Comparison of ENCODE assay signal across 35 cellular contexts in genomic region chr18:8963876-8964275, GRCh38.
"Had no signal": no experiment of that assay in that cellular context is flagged by ENCODE, and none has a peak within 500 bp of the region (broad histone marks: within the 10 kb centered on the region; RNA-seq: fewer than 3 reads in every experiment).

No MANE protein-coding gene starts in this region.

- H3K27me3 ChIP-seq: ascending aorta, cardiac muscle cell had no signal

- ATAC-seq: activated CD8-positive, alpha-beta memory T cell treated with anti-CD3 and anti-CD28 coated beads, Interleukin-2, amount 10 ng/mL, durations not matched to agents 7 days and 5 days; activated CD8-positive, alpha-beta T cell treated with anti-CD3 and anti-CD28 coated beads for 36 hours; activated naive CD8-positive, alpha-beta T cell treated with anti-CD3 and anti-CD28 coated beads, Interleukin-2, amount 50 U/mL, for 24 hours had no signal

- H3K4me1 ChIP-seq: ascending aorta had no signal

- H3K4me3 ChIP-seq: ascending aorta, cardiac muscle cell had no signal

- H3K36me3 Mint-ChIP-seq: activated CD4-positive, alpha-beta memory T cell treated with anti-CD3 and anti-CD28 coated beads for 36 hours; activated CD8-positive, alpha-beta memory T cell treated with anti-CD3 and anti-CD28 coated beads, Interleukin-2, amount 10 ng/mL, durations not matched to agents 7 days and 5 days; activated naive CD4-positive, alpha-beta T cell treated with anti-CD3 and anti-CD28 coated beads, Interleukin-2, amount 10 ng/mL, durations not matched to agents 7 days and 5 days; activated naive CD4-positive, alpha-beta T cell treated with anti-CD3 and anti-CD28 coated beads, Interleukin-2, amount 50 U/mL, for 24 hours; activated naive CD8-positive, alpha-beta T cell; activated naive CD8-positive, alpha-beta T cell treated with anti-CD3 and anti-CD28 coated beads, Interleukin-2, amount 10 ng/mL, durations not matched to agents 7 days and 5 days; brain had no signal

- DNase-seq: activated B cell treated with CpG ODN at 0.5 μM for 24 hours; activated CD4-positive, alpha-beta memory T cell treated with anti-CD3 and anti-CD28 coated beads for 36 hours; activated CD4-positive, alpha-beta T cell treated with anti-CD3 and anti-CD28 coated beads for 4 hours; activated CD4-positive, alpha-beta T cell treated with anti-CD3 and anti-CD28 coated beads, Interleukin-2, amount 10 ng/mL, durations not matched to agents 24 days and 14 days; activated CD4-positive, alpha-beta T cell treated with anti-CD3 and anti-CD28 coated beads, Interleukin-2, amount 50 U/mL, for 1 hour; activated CD4-positive, alpha-beta T cell treated with anti-CD3 and anti-CD28 coated beads, Interleukin-2, amount 50 U/mL, for 4 hours; activated CD4-positive, CD25-positive, alpha-beta regulatory T cell treated with anti-CD3 and anti-CD28 coated beads, Interleukin-2, amount 50 U/mL, for 72 hours; activated CD8-positive, alpha-beta memory T cell treated with anti-CD3 and anti-CD28 coated beads, Interleukin-2, amount 10 ng/mL, durations not matched to agents 7 days and 5 days; activated CD8-positive, alpha-beta memory T cell treated with anti-CD3 and anti-CD28 coated beads, Interleukin-2, amount 50 U/mL, for 48 hours; activated CD8-positive, alpha-beta T cell treated with anti-CD3 and anti-CD28 coated beads for 36 hours; activated effector memory CD4-positive, alpha-beta T cell treated with Interleukin-2 at 50 U/mL for 16 hours; activated gamma-delta T cell; activated naive CD4-positive, alpha-beta T cell treated with anti-CD3 and anti-CD28 coated beads, Interleukin-2, amount 10 ng/mL, durations not matched to agents 7 days and 5 days; activated naive CD4-positive, alpha-beta T cell treated with Interleukin-2 at 50 U/mL for 16 hours; activated naive CD8-positive, alpha-beta T cell treated with anti-CD3 and anti-CD28 coated beads, Interleukin-2, amount 10 ng/mL, durations not matched to agents 7 days and 5 days; activated naive CD8-positive, alpha-beta T cell treated with anti-CD3 and anti-CD28 coated beads, Interleukin-2, amount 50 U/mL, for 24 hours; activated T-cell treated with anti-CD3 and anti-CD28 coated beads, Interleukin-2, amount 50 U/mL, for 24 hours; activated T-cell treated with anti-CD3 and anti-CD28 coated beads, Interleukin-2, amount 50 U/mL, for 48 hours; amygdala; anterior cingulate cortex; caudate nucleus; cerebellar nuclear complex; T-helper 1 cell; T-helper 9 cell had no signal

- H3K4me3 Mint-ChIP-seq: activated B cell treated with CpG ODN at 0.5 μM for 24 hours; activated CD4-positive, alpha-beta memory T cell treated with anti-CD3 and anti-CD28 coated beads for 36 hours; activated CD4-positive, alpha-beta T cell treated with anti-CD3 and anti-CD28 coated beads, Interleukin-2, amount 10 ng/mL, durations not matched to agents 24 days and 14 days; activated CD8-positive, alpha-beta memory T cell treated with anti-CD3 and anti-CD28 coated beads, Interleukin-2, amount 10 ng/mL, durations not matched to agents 7 days and 5 days; activated CD8-positive, alpha-beta T cell treated with anti-CD3 and anti-CD28 coated beads for 36 hours; activated naive CD4-positive, alpha-beta T cell treated with anti-CD3 and anti-CD28 coated beads, Interleukin-2, amount 10 ng/mL, durations not matched to agents 7 days and 5 days; activated naive CD4-positive, alpha-beta T cell treated with anti-CD3 and anti-CD28 coated beads, Interleukin-2, amount 50 U/mL, for 24 hours; activated naive CD8-positive, alpha-beta T cell; activated naive CD8-positive, alpha-beta T cell treated with anti-CD3 and anti-CD28 coated beads, Interleukin-2, amount 10 ng/mL, durations not matched to agents 7 days and 5 days; activated naive CD8-positive, alpha-beta T cell treated with anti-CD3 and anti-CD28 coated beads, Interleukin-2, amount 50 U/mL, for 24 hours; activated T-cell treated with anti-CD3 and anti-CD28 coated beads, Interleukin-2, amount 50 U/mL, for 24 hours; brain; central memory CD8-positive, alpha-beta T cell; T-helper 1 cell treated with Interleukin-12 subunit alpha and Interleukin-12 subunit beta and Interleukin-4 antibody, amounts not matched to agents 30 μg/mL and 1 μg/mL, for 36 hours; T-helper 2 cell treated with Interferon-gamma antibody and Interleukin-4, amounts not matched to agents 5 μg/mL and 100 μg/mL, for 36 hours had no signal

- H3K36me3 ChIP-seq: ascending aorta, cardiac muscle cell had no signal

- FAIRE-seq: TTC549 had no signal

- H3K27ac ChIP-seq: ascending aorta, cardiac muscle cell, VCaP had no signal

- H3K9me3 ChIP-seq: ascending aorta had no signal

- H3K27me3 Mint-ChIP-seq: activated B cell treated with CpG ODN at 0.5 μM for 24 hours; activated CD4-positive, alpha-beta T cell treated with anti-CD3 and anti-CD28 coated beads, Interleukin-2, amount 10 ng/mL, durations not matched to agents 24 days and 14 days; activated naive CD8-positive, alpha-beta T cell; activated naive CD8-positive, alpha-beta T cell treated with anti-CD3 and anti-CD28 coated beads, Interleukin-2, amount 50 U/mL, for 24 hours had no signal

- H3K9me3 Mint-ChIP-seq: activated B cell treated with CpG ODN at 0.5 μM for 24 hours; activated CD4-positive, alpha-beta memory T cell treated with anti-CD3 and anti-CD28 coated beads for 36 hours; activated CD4-positive, alpha-beta T cell treated with anti-CD3 and anti-CD28 coated beads, Interleukin-2, amount 10 ng/mL, durations not matched to agents 24 days and 14 days; activated CD8-positive, alpha-beta T cell treated with anti-CD3 and anti-CD28 coated beads for 36 hours; activated naive CD4-positive, alpha-beta T cell treated with anti-CD3 and anti-CD28 coated beads, Interleukin-2, amount 10 ng/mL, durations not matched to agents 7 days and 5 days; activated naive CD4-positive, alpha-beta T cell treated with anti-CD3 and anti-CD28 coated beads, Interleukin-2, amount 50 U/mL, for 24 hours; activated naive CD8-positive, alpha-beta T cell treated with anti-CD3 and anti-CD28 coated beads, Interleukin-2, amount 10 ng/mL, durations not matched to agents 7 days and 5 days; activated naive CD8-positive, alpha-beta T cell treated with anti-CD3 and anti-CD28 coated beads, Interleukin-2, amount 50 U/mL, for 24 hours; activated T-cell treated with anti-CD3 and anti-CD28 coated beads, Interleukin-2, amount 50 U/mL, for 24 hours; activated T-helper 2 cell treated with anti-CD3 and anti-CD28 coated beads, Interferon-gamma antibody, Interleukin-2, Interleukin-4, amounts not matched to agents 10 μg/mL and 5 μg/mL and 100 μg/mL, durations not matched to agents 14 hours and 24 hours and 36 hours; brain; central memory CD8-positive, alpha-beta T cell; T-helper 1 cell treated with Interleukin-12 subunit alpha and Interleukin-12 subunit beta and Interleukin-4 antibody, amounts not matched to agents 30 μg/mL and 1 μg/mL, for 36 hours; T-helper 2 cell treated with Interferon-gamma antibody and Interleukin-4, amounts not matched to agents 5 μg/mL and 100 μg/mL, for 36 hours had no signal

- H3K27ac Mint-ChIP-seq: activated B cell treated with CpG ODN at 0.5 μM for 24 hours; activated CD4-positive, alpha-beta memory T cell treated with anti-CD3 and anti-CD28 coated beads for 36 hours; activated CD4-positive, alpha-beta T cell treated with anti-CD3 and anti-CD28 coated beads, Interleukin-2, amount 10 ng/mL, durations not matched to agents 24 days and 14 days; activated CD8-positive, alpha-beta memory T cell treated with anti-CD3 and anti-CD28 coated beads, Interleukin-2, amount 10 ng/mL, durations not matched to agents 7 days and 5 days; activated CD8-positive, alpha-beta T cell treated with anti-CD3 and anti-CD28 coated beads for 36 hours; activated naive CD4-positive, alpha-beta T cell treated with anti-CD3 and anti-CD28 coated beads, Interleukin-2, amount 10 ng/mL, durations not matched to agents 7 days and 5 days; activated naive CD4-positive, alpha-beta T cell treated with anti-CD3 and anti-CD28 coated beads, Interleukin-2, amount 50 U/mL, for 24 hours; activated naive CD8-positive, alpha-beta T cell; activated naive CD8-positive, alpha-beta T cell treated with anti-CD3 and anti-CD28 coated beads, Interleukin-2, amount 50 U/mL, for 24 hours; activated T-cell treated with anti-CD3 and anti-CD28 coated beads, Interleukin-2, amount 50 U/mL, for 24 hours; activated T-helper 2 cell treated with anti-CD3 and anti-CD28 coated beads, Interferon-gamma antibody, Interleukin-2, Interleukin-4, amounts not matched to agents 10 μg/mL and 5 μg/mL and 100 μg/mL, durations not matched to agents 14 hours and 24 hours and 36 hours; T-helper 1 cell treated with Interleukin-12 subunit alpha and Interleukin-12 subunit beta and Interleukin-4 antibody, amounts not matched to agents 30 μg/mL and 1 μg/mL, for 36 hours; T-helper 2 cell treated with Interferon-gamma antibody and Interleukin-4, amounts not matched to agents 5 μg/mL and 100 μg/mL, for 36 hours had no signal

- H3K4me1 Mint-ChIP-seq: activated CD4-positive, alpha-beta T cell treated with anti-CD3 and anti-CD28 coated beads, Interleukin-2, amount 10 ng/mL, durations not matched to agents 24 days and 14 days; activated CD8-positive, alpha-beta memory T cell treated with anti-CD3 and anti-CD28 coated beads, Interleukin-2, amount 10 ng/mL, durations not matched to agents 7 days and 5 days; activated naive CD4-positive, alpha-beta T cell treated with anti-CD3 and anti-CD28 coated beads, Interleukin-2, amount 10 ng/mL, durations not matched to agents 7 days and 5 days; activated naive CD4-positive, alpha-beta T cell treated with anti-CD3 and anti-CD28 coated beads, Interleukin-2, amount 50 U/mL, for 24 hours; activated naive CD8-positive, alpha-beta T cell treated with anti-CD3 and anti-CD28 coated beads, Interleukin-2, amount 10 ng/mL, durations not matched to agents 7 days and 5 days; activated naive CD8-positive, alpha-beta T cell treated with anti-CD3 and anti-CD28 coated beads, Interleukin-2, amount 50 U/mL, for 24 hours; central memory CD8-positive, alpha-beta T cell had no signal
